In the genomic region with DNA sequence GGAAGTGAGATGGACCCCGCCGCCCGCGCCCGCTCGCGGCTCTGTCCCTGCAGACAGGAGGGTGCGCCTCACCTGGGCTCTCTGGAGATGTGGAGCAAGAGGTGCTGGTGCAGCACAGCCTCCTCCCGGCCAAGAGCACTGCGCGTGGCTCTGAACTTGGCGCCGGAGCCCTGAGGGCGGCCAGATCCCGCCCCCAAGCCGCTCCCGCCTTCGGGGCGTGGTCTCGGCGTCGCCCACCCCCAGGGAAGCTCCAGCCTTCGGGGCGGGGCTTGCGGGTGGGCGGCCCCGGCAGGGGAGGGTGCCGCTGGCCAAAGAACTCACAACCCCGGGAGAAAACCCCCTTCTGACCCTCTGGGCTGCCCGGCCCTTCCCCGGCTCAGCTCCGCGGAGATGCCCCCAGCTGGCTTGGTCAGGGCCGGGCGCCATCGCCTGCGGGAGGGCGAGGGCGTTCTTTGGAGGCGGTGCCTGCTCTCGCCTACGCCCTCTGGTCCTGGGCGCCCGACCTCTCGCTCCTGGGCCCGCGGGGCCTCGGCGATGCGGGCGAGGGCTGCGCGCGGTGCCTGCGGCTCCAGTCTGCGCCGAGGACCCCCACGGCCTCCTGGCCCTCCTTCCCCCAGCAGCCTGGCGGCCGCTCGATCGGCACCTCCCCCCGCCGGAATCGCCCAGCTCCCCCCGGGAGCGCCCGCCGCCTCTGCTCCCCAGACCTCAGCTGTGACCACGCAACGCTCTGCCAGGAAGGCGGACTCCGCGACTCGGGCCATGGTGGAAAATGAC, we compare ENCODE assay signal across 1 cellular context.
TF ChIP-seq lines count a peak whose summit lies in the region.

A gene with protein sequence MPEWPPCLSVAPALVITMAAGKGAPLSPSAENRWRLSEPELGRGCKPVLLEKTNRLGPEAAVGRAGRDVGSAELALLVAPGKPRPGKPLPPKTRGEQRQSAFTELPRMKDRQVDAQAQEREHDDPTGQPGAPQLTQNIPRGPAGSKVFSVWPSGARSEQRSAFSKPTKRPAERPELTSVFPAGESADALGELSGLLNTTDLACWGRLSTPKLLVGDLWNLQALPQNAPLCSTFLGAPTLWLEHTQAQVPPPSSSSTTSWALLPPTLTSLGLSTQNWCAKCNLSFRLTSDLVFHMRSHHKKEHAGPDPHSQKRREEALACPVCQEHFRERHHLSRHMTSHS (minus strand): TSS at position 146 of the 774 bp plus-strand sequence. CDS start 15,464 bp downstream, outside the sequence.

TF ChIP-seq in HEK293, 187 proteins besides CTCF, POLR2A, EP300 and RAD21 (continued from another document):
- TF ChIP-seq ZNF211 (tag by site-specific recombination; IDR thresholded peaks at IDR 0.05; ENCODE audit: low read depth) (no peak), ZNF19 (tag by site-specific recombination; IDR thresholded peaks at IDR 0.05; ENCODE audit: low read depth) (no peak), GLIS2 (tag by site-specific recombination; IDR thresholded peaks at IDR 0.05) (peak; percentile 99), ZNF2 (tag by site-specific recombination; IDR thresholded peaks at IDR 0.05) (peak; percentile 69; the same call in 1 of the 2 replicates)
TF ChIP-seq in HEK293: peak in this region for 37.
